ENCODE assay signal across 30 cellular contexts in genomic region chr12:23029185-23029584, GRCh38.
"Had no signal": no experiment of that assay in that cellular context is flagged by ENCODE, and none has a peak within 500 bp of the region (broad histone marks: within the 10 kb centered on the region; RNA-seq: fewer than 3 reads in every experiment).

No MANE protein-coding gene starts in this region.

- H3K27me3 Mint-ChIP-seq: natural killer cell treated with Interleukin-12 subunit alpha and Interleukin-12 subunit beta and Interleukin-15 and Interleukin-18, amount 100 ng/mL, for 72 hours; progenitor cell of endocrine pancreas; stimulated activated naive CD8-positive, alpha-beta T cell treated with anti-CD3 and anti-CD28 coated beads, Interleukin-15, amount 100 ng/mL, for 72 hours had no signal

- H3K4me1 Mint-ChIP-seq: naive thymus-derived CD8-positive, alpha-beta T cell; neural crest cell; stimulated activated memory B cell treated with anti-CD40 and anti-IgM and Interleukin-4, amounts not matched to agents 10 μg/mL and 1 μg/mL and 100 μg/mL, for 72 hours; stimulated activated naive CD8-positive, alpha-beta T cell treated with anti-CD3 and anti-CD28 coated beads, Interleukin-15, amount 100 ng/mL, for 72 hours had no signal

- ATAC-seq: naive thymus-derived CD8-positive, alpha-beta T cell; natural killer cell treated with Interleukin-12 subunit alpha and Interleukin-12 subunit beta and Interleukin-15 and Interleukin-18, amount 100 ng/mL, for 72 hours; pancreas; psoas muscle; right cardiac atrium; right lobe of liver; stimulated activated memory B cell treated with anti-CD40 and anti-IgM and Interleukin-4, amounts not matched to agents 10 μg/mL and 1 μg/mL and 100 μg/mL, for 72 hours; stimulated activated naive CD8-positive, alpha-beta T cell treated with anti-CD3 and anti-CD28 coated beads, Interleukin-15, amount 100 ng/mL, for 72 hours; stimulated activated naive CD8-positive, alpha-beta T cell treated with anti-CD3 and anti-CD28 coated beads, Interleukin-15, Interleukin-2, amounts not matched to agents 100 U/mL and 50 U/mL, for 24 hours; upper lobe of right lung had no signal

- H3K9me3 ChIP-seq: neutrophil, pancreas, psoas muscle, right lobe of liver, sigmoid colon, suprapubic skin, testis, tibial artery, transverse colon, upper lobe of right lung, uterus had no signal

- H3K4me1 ChIP-seq: pancreas, psoas muscle, sigmoid colon, suprapubic skin, testis, tibial artery, transverse colon, upper lobe of right lung, uterus had no signal

- H3K36me3 ChIP-seq: neutrophil, pancreas, right lobe of liver, sigmoid colon, suprapubic skin, tibial artery, transverse colon, upper lobe of right lung, uterus had no signal

- H3K36me3 Mint-ChIP-seq: naive thymus-derived CD8-positive, alpha-beta T cell; natural killer cell treated with Interleukin-12 subunit alpha and Interleukin-12 subunit beta and Interleukin-15 and Interleukin-18, amount 100 ng/mL, for 72 hours; stimulated activated memory B cell treated with anti-CD40 and anti-IgM and Interleukin-4, amounts not matched to agents 10 μg/mL and 1 μg/mL and 100 μg/mL, for 72 hours; type B pancreatic cell had no signal

- H3K4me3 ChIP-seq: pancreas, psoas muscle, right lobe of liver, sigmoid colon, suprapubic skin, testis, tibial artery, transverse colon, upper lobe of right lung, uterus had no signal

- DNase-seq: naive thymus-derived CD8-positive, alpha-beta T cell; nephron progenitor cell; nucleus accumbens; pancreas; psoas muscle; right cardiac atrium; right lobe of liver; sigmoid colon; small intestine; stimulated activated CD4-positive, alpha-beta T cell treated with anti-CD3 and anti-CD28 coated beads, Interleukin-12 subunit alpha, Interleukin-12 subunit beta, amount 100 ng/mL, for 4 hours; stimulated activated CD4-positive, alpha-beta T cell treated with anti-CD3 and anti-CD28 coated beads, Interleukin-1b, Interleukin-23, amount 100 ng/mL, for 48 hours; stimulated activated CD4-positive, alpha-beta T cell treated with anti-CD3 and anti-CD28 coated beads, Interleukin-4, amount 100 ng/mL, for 1 hour; stimulated activated CD4-positive, alpha-beta T cell treated with anti-CD3 and anti-CD28 coated beads, Interleukin-4, amount 100 ng/mL, for 4 hours; stimulated activated CD8-positive, alpha-beta memory T cell treated with anti-CD3 and anti-CD28 coated beads, Interleukin-4, amount 100 ng/mL, for 48 hours; stimulated activated naive CD4-positive, alpha-beta T cell; stimulated activated naive CD8-positive, alpha-beta T cell treated with anti-CD3 and anti-CD28 coated beads, Interleukin-15, amount 100 ng/mL, for 72 hours; stimulated activated naive CD8-positive, alpha-beta T cell treated with anti-CD3 and anti-CD28 coated beads, Interleukin-15, Interleukin-2, amounts not matched to agents 100 U/mL and 50 U/mL, for 24 hours; substantia nigra; testis; tibial artery; transverse colon; upper lobe of right lung; uterus had no signal

- H3K9me3 Mint-ChIP-seq: nephron progenitor cell; neural crest cell; stimulated activated memory B cell treated with anti-CD40 and anti-IgM and Interleukin-4, amounts not matched to agents 10 μg/mL and 1 μg/mL and 100 μg/mL, for 72 hours; stimulated activated naive CD8-positive, alpha-beta T cell treated with anti-CD3 and anti-CD28 coated beads, Interleukin-15, amount 100 ng/mL, for 72 hours; type B pancreatic cell had no signal

- H3K4me3 Mint-ChIP-seq: naive thymus-derived CD8-positive, alpha-beta T cell; natural killer cell treated with Interleukin-12 subunit alpha and Interleukin-12 subunit beta and Interleukin-15 and Interleukin-18, amount 100 ng/mL, for 72 hours; nephron progenitor cell; neural crest cell; stimulated activated memory B cell treated with anti-CD40 and anti-IgM and Interleukin-4, amounts not matched to agents 10 μg/mL and 1 μg/mL and 100 μg/mL, for 72 hours; stimulated activated naive CD8-positive, alpha-beta T cell treated with anti-CD3 and anti-CD28 coated beads, Interleukin-15, amount 100 ng/mL, for 72 hours; type B pancreatic cell had no signal

- H3K27me3 ChIP-seq: neutrophil, pancreas, right lobe of liver, sigmoid colon, suprapubic skin, testis, tibial artery, transverse colon, upper lobe of right lung, uterus had no signal

- H3K27ac ChIP-seq: neutrophil, pancreas, psoas muscle, right lobe of liver, sigmoid colon, suprapubic skin, testis, tibial artery, transverse colon, upper lobe of right lung, uterus had no signal

- H3K27ac Mint-ChIP-seq: naive thymus-derived CD8-positive, alpha-beta T cell; natural killer cell treated with Interleukin-12 subunit alpha and Interleukin-12 subunit beta and Interleukin-15 and Interleukin-18, amount 100 ng/mL, for 72 hours; nephron progenitor cell; progenitor cell of endocrine pancreas; stimulated activated memory B cell treated with anti-CD40 and anti-IgM and Interleukin-4, amounts not matched to agents 10 μg/mL and 1 μg/mL and 100 μg/mL, for 72 hours; stimulated activated naive CD8-positive, alpha-beta T cell treated with anti-CD3 and anti-CD28 coated beads, Interleukin-15, amount 100 ng/mL, for 72 hours had no signal
